17 cellular contexts compared by ENCODE assay signal in the genomic region with DNA sequence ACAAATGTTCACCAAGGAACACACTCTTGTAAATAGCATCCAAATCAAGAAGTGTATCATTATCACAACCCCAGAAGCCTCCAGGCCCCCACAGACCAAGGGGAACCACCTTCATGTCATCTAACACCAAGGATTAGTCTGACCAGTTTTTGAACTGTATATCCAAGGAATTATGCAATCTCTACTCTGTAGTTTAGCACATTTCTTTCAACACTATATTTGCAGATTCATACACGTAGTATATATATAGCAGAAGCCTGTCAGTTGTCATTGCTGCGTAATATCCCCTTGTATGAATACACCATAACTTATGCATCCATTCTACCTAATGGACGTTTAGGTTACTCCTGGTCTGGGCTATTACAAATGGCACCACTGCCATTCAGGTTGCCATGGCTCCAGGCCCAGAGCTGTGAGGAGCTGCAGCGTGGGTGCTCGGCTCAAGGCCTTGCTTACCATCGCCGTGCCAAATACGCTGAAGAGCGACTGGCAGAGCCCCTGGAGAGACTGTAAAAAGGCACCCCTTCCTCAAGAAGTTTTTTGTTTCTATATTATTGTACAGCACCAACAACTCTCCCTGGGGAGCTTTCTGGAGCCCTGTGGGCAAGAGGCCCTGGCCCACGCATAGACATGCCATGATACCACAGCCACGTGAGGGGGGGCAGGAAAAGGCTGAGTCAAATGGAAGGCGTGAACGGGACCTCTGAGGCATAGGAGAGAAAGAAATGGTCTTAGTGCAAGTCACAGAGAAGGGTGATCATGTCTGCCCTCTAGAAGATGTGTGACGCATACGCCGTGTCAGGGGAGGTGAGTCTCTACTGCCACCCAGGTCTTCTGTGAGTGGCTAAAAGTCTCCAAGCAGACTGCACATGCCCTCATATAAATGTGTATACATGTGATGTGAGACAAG. TPM values are rescaled to one million over a fixed set of nuclear protein-coding genes. Genes with fewer than 3 reads are reported as not detected.
DNase-seq lines count a peak whose midpoint lies in the region; ATAC-seq and TF ChIP-seq lines count a peak whose summit lies in the region.
"Had no signal": no experiment of that assay in that cellular context is flagged by ENCODE, and none has a peak within 500 bp of the region (broad histone marks: within the 10 kb centered on the region; RNA-seq: fewer than 3 reads in every experiment).

No MANE protein-coding gene starts in this region.

- peak; percentile 35 for DNase-seq in activated CD8-positive, alpha-beta memory T cell treated with anti-CD3 and anti-CD28 coated beads, Interleukin-2, amount 10 ng/mL, durations not matched to agents 7 days and 5 days
- no peak for DNase-seq in activated CD8-positive, alpha-beta memory T cell treated with anti-CD3 and anti-CD28 coated beads for 24 hours
- DNase-seq in amniotic epithelial cell (ENCODE audit: low read depth) (peak; percentile 59), osteocyte (ENCODE audit: extremely low spot score, unreplicated experiment) (no peak), GDM1 (lab: John Stamatoyannopoulos, UW) (no peak)
- DNase-seq: caudate nucleus, GOT3, Karpas-422, NCI-H187 treated with DMSO at 0.1 percent for 48 hours, NCI-H510A treated with DMSO at 0.1 percent for 48 hours, PC-3 had no signal

- CTCF ChIA-PET in activated CD8-positive, alpha-beta memory T cell treated with anti-CD3 and anti-CD28 coated beads, Interleukin-2, amount 10 ng/mL, durations not matched to agents 7 days and 5 days (lab: Charles Lee): no interaction called here

- H3K36me3 Mint-ChIP-seq in activated CD8-positive, alpha-beta memory T cell treated with anti-CD3 and anti-CD28 coated beads, Interleukin-2, amount 10 ng/mL, durations not matched to agents 7 days and 5 days: no peaks in the 10 kb centered on the region
- peaks cover 13% of the 10 kb centered on the region for H3K36me3 Mint-ChIP-seq in osteocyte (ENCODE audit: unreplicated experiment)
- H3K36me3 Mint-ChIP-seq: activated naive CD8-positive, alpha-beta T cell had no signal

- H3K27ac Mint-ChIP-seq in activated CD8-positive, alpha-beta memory T cell treated with anti-CD3 and anti-CD28 coated beads, Interleukin-2, amount 10 ng/mL, durations not matched to agents 7 days and 5 days: no peak overlapping the region
- H3K27ac Mint-ChIP-seq in osteocyte (ENCODE audit: unreplicated experiment): peak overlapping the region; percentile 18
- H3K27ac Mint-ChIP-seq: activated naive CD8-positive, alpha-beta T cell; type B pancreatic cell had no signal

- H3K4me3 Mint-ChIP-seq in activated CD8-positive, alpha-beta memory T cell treated with anti-CD3 and anti-CD28 coated beads, Interleukin-2, amount 10 ng/mL, durations not matched to agents 7 days and 5 days: no peak overlapping the region
- no peak overlapping the region for H3K4me3 Mint-ChIP-seq in osteocyte (ENCODE audit: unreplicated experiment)
- H3K4me3 Mint-ChIP-seq: activated naive CD8-positive, alpha-beta T cell; type B pancreatic cell had no signal

- ATAC-seq in activated CD8-positive, alpha-beta memory T cell treated with anti-CD3 and anti-CD28 coated beads, Interleukin-2, amount 10 ng/mL, durations not matched to agents 7 days and 5 days: no peak
- peak; percentile 46 for ATAC-seq in HG02763 (IDR thresholded peaks at IDR 0.05; ENCODE audit: unreplicated experiment)
- no peak for ATAC-seq in GM19035 (IDR thresholded peaks at IDR 0.05; ENCODE audit: unreplicated experiment)
- no peak for ATAC-seq in HG03469 (IDR thresholded peaks at IDR 0.05; ENCODE audit: unreplicated experiment)
- ATAC-seq: gastroesophageal sphincter, PC-3 had no signal

- no peaks in the 10 kb centered on the region for H3K9me3 Mint-ChIP-seq in activated CD8-positive, alpha-beta memory T cell treated with anti-CD3 and anti-CD28 coated beads, Interleukin-2, amount 10 ng/mL, durations not matched to agents 7 days and 5 days (ENCODE audit: low read depth)
- H3K9me3 Mint-ChIP-seq in osteocyte (ENCODE audit: unreplicated experiment): no peaks in the 10 kb centered on the region
- H3K9me3 Mint-ChIP-seq: type B pancreatic cell had no signal

- no peak for TF ChIP-seq CTCF in osteocyte (IDR thresholded peaks at IDR 0.05)

- H3K4me1 Mint-ChIP-seq in activated CD8-positive, alpha-beta memory T cell treated with anti-CD3 and anti-CD28 coated beads, Interleukin-2, amount 10 ng/mL, durations not matched to agents 7 days and 5 days: peaks cover 6% of the 10 kb centered on the region
- H3K4me1 Mint-ChIP-seq in osteocyte (ENCODE audit: unreplicated experiment): peaks cover 53% of the 10 kb centered on the region

- H3K27me3 Mint-ChIP-seq in activated CD8-positive, alpha-beta memory T cell treated with anti-CD3 and anti-CD28 coated beads, Interleukin-2, amount 10 ng/mL, durations not matched to agents 7 days and 5 days: peaks cover 11% of the 10 kb centered on the region
- no peaks in the 10 kb centered on the region for H3K27me3 Mint-ChIP-seq in osteocyte (ENCODE audit: unreplicated experiment)
- H3K27me3 Mint-ChIP-seq: activated naive CD8-positive, alpha-beta T cell; type B pancreatic cell had no signal

RNA-seq across cellular contexts. Expression of gene LATS2, which starts 10.8 kb away (rescaled TPM):
- 1 to 10 TPM; 2.8 to 4.7 TPM for total RNA-seq in activated CD8-positive, alpha-beta memory T cell treated with anti-CD3 and anti-CD28 coated beads, Interleukin-2, amount 10 ng/mL, durations not matched to agents 7 days and 5 days
- 48.9 and 58.3 TPM in 2 replicates for total RNA-seq in osteocyte

Comparison
In these comparisons a context has a peak if more than half of its experiments do, and no peak if none do; other contexts are left out.
1. DNase-seq: peak in activated CD8-positive, alpha-beta memory T cell treated with anti-CD3 and anti-CD28 coated beads, Interleukin-2, amount 10 ng/mL, durations not matched to agents 7 days and 5 days (single experiment) and amniotic epithelial cell (single experiment); none in activated CD8-positive, alpha-beta memory T cell treated with anti-CD3 and anti-CD28 coated beads for 24 hours (single experiment), osteocyte (single experiment) and GDM1 (single experiment).